Comparison of ENCODE assay signal across 1 cellular context in genomic region chr5:86463339-86463738, GRCh38.
TF ChIP-seq lines count a peak whose summit lies in the region.

No MANE protein-coding gene starts in this region.

TF ChIP-seq in WTC11, 78 proteins besides CTCF, POLR2A, EP300 and RAD21:
- TF ChIP-seq AFF4 (CRISPR knock-in tag; IDR thresholded peaks at IDR 0.05; ENCODE audit: borderline replicate concordance), result no peak
- TF ChIP-seq HMGA2 (CRISPR knock-in tag; IDR thresholded peaks at IDR 0.05), result no peak
- no peak for TF ChIP-seq ATF6 (CRISPR knock-in tag; IDR thresholded peaks at IDR 0.05)
- TF ChIP-seq RORB (CRISPR knock-in tag; IDR thresholded peaks at IDR 0.05), result no peak
- TF ChIP-seq PRDM15 (CRISPR knock-in tag; IDR thresholded peaks at IDR 0.05), result no peak
- TF ChIP-seq GRHL2 (CRISPR knock-in tag; IDR thresholded peaks at IDR 0.05; ENCODE audit: insufficient replicate concordance, severe bottlenecking), result no peak
- no peak for TF ChIP-seq PRRX2 (CRISPR knock-in tag; IDR thresholded peaks at IDR 0.05)
- TF ChIP-seq ATF2 (CRISPR knock-in tag; IDR thresholded peaks at IDR 0.05; ENCODE audit: borderline replicate concordance, low read depth), result no peak
- no peak for TF ChIP-seq ESRRA (CRISPR knock-in tag; IDR thresholded peaks at IDR 0.05; ENCODE audit: borderline replicate concordance)
- no peak for TF ChIP-seq ZNF425 (CRISPR knock-in tag; conservative IDR thresholded peaks at IDR 0.05)
- TF ChIP-seq AR (CRISPR knock-in tag; IDR thresholded peaks at IDR 0.05), result no peak
- TF ChIP-seq USF1 (CRISPR knock-in tag; IDR thresholded peaks at IDR 0.05), result no peak
- no peak for TF ChIP-seq ZNF263 (CRISPR knock-in tag; IDR thresholded peaks at IDR 0.05; ENCODE audit: low read depth)
- TF ChIP-seq ZNF671 (CRISPR knock-in tag; IDR thresholded peaks at IDR 0.05), result no peak
- no peak for TF ChIP-seq ATF1 (CRISPR knock-in tag; IDR thresholded peaks at IDR 0.05)
